ENCODE assay signal across 22 cellular contexts in genomic region chr20:57377350-57377749, GRCh38. TPM values are rescaled to one million over a fixed set of nuclear protein-coding genes. Genes with fewer than 3 reads are reported as not detected.
"Had no signal": no experiment of that assay in that cellular context is flagged by ENCODE, and none has a peak within 500 bp of the region (broad histone marks: within the 10 kb centered on the region; RNA-seq: fewer than 3 reads in every experiment).

No MANE protein-coding gene starts in this region.

- H3K27ac ChIP-seq: epithelial cell of prostate had no signal

- H3K9me3 Mint-ChIP-seq: activated CD4-positive, alpha-beta T cell treated with anti-CD3 and anti-CD28 coated beads, Interleukin-2, amount 10 ng/mL, durations not matched to agents 7 days and 5 days; naive thymus-derived CD8-positive, alpha-beta T cell; type B pancreatic cell had no signal

- H3K27ac Mint-ChIP-seq: activated CD4-positive, alpha-beta T cell treated with anti-CD3 and anti-CD28 coated beads, Interleukin-2, amount 10 ng/mL, durations not matched to agents 7 days and 5 days; type B pancreatic cell had no signal

- H3K27me3 Mint-ChIP-seq: activated CD4-positive, alpha-beta T cell treated with anti-CD3 and anti-CD28 coated beads, Interleukin-2, amount 10 ng/mL, durations not matched to agents 7 days and 5 days; naive thymus-derived CD8-positive, alpha-beta T cell; type B pancreatic cell had no signal

- DNase-seq: activated CD4-positive, alpha-beta T cell treated with anti-CD3 and anti-CD28 coated beads, Interleukin-2, amount 10 ng/mL, durations not matched to agents 7 days and 5 days; activated CD4-positive, CD25-positive, alpha-beta regulatory T cell; activated effector memory CD4-positive, alpha-beta T cell treated with Interleukin-2 at 50 U/mL for 16 hours; activated naive CD4-positive, alpha-beta T cell treated with anti-CD3 and anti-CD28 coated beads, Interleukin-2, amount 50 U/mL, for 16 hours; foreskin fibroblast; mesenchymal stem cell; naive thymus-derived CD8-positive, alpha-beta T cell; nucleus accumbens; stimulated activated CD4-positive, alpha-beta T cell treated with anti-CD3 and anti-CD28 coated beads, Interleukin-12 subunit alpha, Interleukin-12 subunit beta, amount 100 ng/mL, for 4 hours; stimulated activated CD4-positive, alpha-beta T cell treated with anti-CD3 and anti-CD28 coated beads, Interleukin-1b, Interleukin-23, amount 100 ng/mL, for 48 hours; stimulated activated CD8-positive, alpha-beta memory T cell treated with anti-CD3 and anti-CD28 coated beads, Interleukin-4, amount 100 ng/mL, for 48 hours; stimulated activated naive CD4-positive, alpha-beta T cell treated with Interleukin-2 at 50 U/mL for 16 hours; SW 1271; T-helper 9 cell had no signal

- ATAC-seq: naive thymus-derived CD8-positive, alpha-beta T cell had no signal

- H3K4me3 Mint-ChIP-seq: activated CD4-positive, alpha-beta T cell treated with anti-CD3 and anti-CD28 coated beads, Interleukin-2, amount 10 ng/mL, durations not matched to agents 7 days and 5 days; naive thymus-derived CD8-positive, alpha-beta T cell; type B pancreatic cell had no signal

RNA-seq across cellular contexts. Expression of gene SPO11, which starts 47.7 kb away (rescaled TPM):
- total RNA-seq: activated CD4-positive, alpha-beta T cell treated with anti-CD3 and anti-CD28 coated beads, Interleukin-2, amount 10 ng/mL, durations not matched to agents 7 days and 5 days; bronchial epithelial cell; dermis microvascular lymphatic vessel endothelial cell; glomerular endothelial cell; liver; naive thymus-derived CD8-positive, alpha-beta T cell; SK-MEL-5; temporal lobe had no signal
- polyA plus RNA-seq: liver; naive thymus-derived CD8-positive, alpha-beta T cell had no signal
